In genomic region chr9:136045595-136046554, GRCh38 we compare ENCODE assay signal across 12 cellular contexts. TPM values are rescaled to one million over a fixed set of nuclear protein-coding genes. Genes with fewer than 3 reads are reported as not detected.
DNase-seq lines count a peak whose midpoint lies in the region; ATAC-seq and TF ChIP-seq lines count a peak whose summit lies in the region.
"Had no signal": no experiment of that assay in that cellular context is flagged by ENCODE, and none has a peak within 500 bp of the region (broad histone marks: within the 10 kb centered on the region; RNA-seq: fewer than 3 reads in every experiment).

No MANE protein-coding gene starts in this region.

- H3K4me1 ChIP-seq in lung (ENCODE audit: control insufficient read depth in 2 of 2, insufficient read depth in 2 of 2, low read length in 2 of 2) = peaks cover 1 to 8% of the 10 kb centered on the region in 2 donors
- no peaks in the 10 kb centered on the region for H3K4me1 ChIP-seq in MM.1S (ENCODE audit: low read length)

- H2AFZ ChIP-seq in MM.1S (ENCODE audit: low read length) = no peak overlapping the region

- no peaks in the 10 kb centered on the region for H3K9me3 ChIP-seq in lung (ENCODE audit: control insufficient read depth in 2 of 2, insufficient read depth in 1 of 2, low read length in 1 of 2)
- no peaks in the 10 kb centered on the region for H3K9me3 ChIP-seq in MM.1S (replicated peaks; ENCODE audit: insufficient read depth, low read length)

- H3K36me3 ChIP-seq in lung (ENCODE audit: control insufficient read depth in 2 of 2, insufficient read depth in 2 of 2, low read length in 2 of 2) = peaks cover 0 to 31% of the 10 kb centered on the region in 2 donors
- no peaks in the 10 kb centered on the region for H3K36me3 ChIP-seq in MM.1S (replicated peaks; ENCODE audit: insufficient read depth, low read length)

- H3K9me3 Mint-ChIP-seq in dendritic cell treated with granulocyte-macrophage colony-stimulating factor and Interleukin-4, amounts not matched to agents 40 ng/mL and 50 ng/mL, for 4 days = no peaks in the 10 kb centered on the region
- H3K9me3 Mint-ChIP-seq: activated B cell treated with CpG ODN at 0.5 μM for 24 hours, naive B cell had no signal

- H3K36me3 Mint-ChIP-seq in dendritic cell treated with granulocyte-macrophage colony-stimulating factor and Interleukin-4, amounts not matched to agents 40 ng/mL and 50 ng/mL, for 4 days (ENCODE audit: low read depth) = peaks cover 48% of the 10 kb centered on the region
- H3K36me3 Mint-ChIP-seq: naive B cell had no signal

- H4K20me1 ChIP-seq in MM.1S (ENCODE audit: insufficient read depth, low read length) = no peaks in the 10 kb centered on the region

- 42 to 70% methylated on average over 41 to 44 of the region's 44 CpGs for WGBS in lung, 2 donors

- no peak overlapping the region for H3K4me3 ChIP-seq in lung
- no peak overlapping the region for H3K4me3 ChIP-seq in MM.1S (ENCODE audit: low read length)

- no peaks in the 10 kb centered on the region for H3K27me3 Mint-ChIP-seq in dendritic cell treated with granulocyte-macrophage colony-stimulating factor and Interleukin-4, amounts not matched to agents 40 ng/mL and 50 ng/mL, for 4 days
- H3K27me3 Mint-ChIP-seq: activated B cell treated with CpG ODN at 0.5 μM for 24 hours had no signal

- peaks cover 71% of the 10 kb centered on the region for H3K4me1 Mint-ChIP-seq in dendritic cell treated with granulocyte-macrophage colony-stimulating factor and Interleukin-4, amounts not matched to agents 40 ng/mL and 50 ng/mL, for 4 days (ENCODE audit: low read depth)
- H3K4me1 Mint-ChIP-seq: activated B cell treated with CpG ODN at 0.5 μM for 24 hours, naive B cell had no signal

- H3K4me3 Mint-ChIP-seq in dendritic cell treated with granulocyte-macrophage colony-stimulating factor and Interleukin-4, amounts not matched to agents 40 ng/mL and 50 ng/mL, for 4 days = peak overlapping the region; percentile 45
- H3K4me3 Mint-ChIP-seq: activated B cell treated with CpG ODN at 0.5 μM for 24 hours, naive B cell had no signal

- no peak overlapping the region for H3K4me2 ChIP-seq in MM.1S (ENCODE audit: low read depth, low read length)

- ATAC-seq in lung (ENCODE audit: insufficient read depth, low FRiP score) = peak; percentile 45
- no peak for ATAC-seq in HG03460 (IDR thresholded peaks at IDR 0.05; ENCODE audit: unreplicated experiment)

- DNase-seq in AG08396 (ENCODE audit: low spot score) = peak; percentile 11
- peak; percentile 66 to 75 for DNase-seq in Kasumi-1 (lab: John Stamatoyannopoulos, UW)
- peak; percentile 61 for DNase-seq in lung (ENCODE audit: low spot score)
- no peak for DNase-seq in NCI-H2081 treated with DMSO at 0.1 percent for 48 hours (lab: John Stamatoyannopoulos, UW)
- DNase-seq in activated CD4-positive, alpha-beta T cell treated with anti-CD3 and anti-CD28 coated beads for 48 hours = no peak
- DNase-seq in MM.1S = no peak
- DNase-seq: activated B cell treated with CpG ODN at 0.5 μM for 24 hours; activated T-cell treated with anti-CD3 and anti-CD28 coated beads, Interleukin-2, amount 50 U/mL, for 48 hours; EL; naive B cell had no signal

- no peaks in the 10 kb centered on the region for H3K9me2 ChIP-seq in MM.1S (replicated peaks; ENCODE audit: insufficient read depth, low read length)

- no peak for TF ChIP-seq CTCF in lung (IDR thresholded peaks at IDR 0.05; ENCODE audit: control extremely low read depth, extremely low read depth)
- no peak for TF ChIP-seq CTCF in MM.1S (IDR thresholded peaks at IDR 0.05; ENCODE audit: low read length)

- no peaks in the 10 kb centered on the region for H3F3A ChIP-seq in MM.1S (ENCODE audit: insufficient read depth, low read length)

- H3K27ac ChIP-seq in lung (ENCODE audit: low read depth in 1 of 2, low read length in 1 of 2) (peak overlapping the region in 1 of 2 donors; percentile 20), MM.1S (ENCODE audit: low read length) (no peak overlapping the region)

- H3K27ac Mint-ChIP-seq in dendritic cell treated with granulocyte-macrophage colony-stimulating factor and Interleukin-4, amounts not matched to agents 40 ng/mL and 50 ng/mL, for 4 days = peak overlapping the region; percentile 55
- H3K27ac Mint-ChIP-seq: activated B cell treated with CpG ODN at 0.5 μM for 24 hours, naive B cell had no signal

- H3K79me2 ChIP-seq in MM.1S (ENCODE audit: low read length) = no peaks in the 10 kb centered on the region

- no peak overlapping the region for H3K9ac ChIP-seq in MM.1S (ENCODE audit: low read length)

- no peaks in the 10 kb centered on the region for H3K27me3 ChIP-seq in lung (ENCODE audit: control insufficient read depth, insufficient read depth)
- peaks cover 98% of the 10 kb centered on the region for H3K27me3 ChIP-seq in MM.1S (replicated peaks; ENCODE audit: insufficient read depth, low read length)

- intact Hi-C loops in dendritic cell treated with granulocyte-macrophage colony-stimulating factor and Interleukin-4, amounts not matched to agents 40 ng/mL and 50 ng/mL, for 4 days (cut with micrococcal nuclease) = loop anchor here (5.0 kb wide), 1 partner anchor 46 kb away; no protein-coding TSS in a partner anchor

RNA-seq across cellular contexts. Expression of gene NACC2, which starts 49.2 kb away (rescaled TPM):
- 10 to 100 TPM in 1 of 2 donors, 1 to 10 TPM in 1; 5.9 to 32.7 TPM for total RNA-seq in lung
- 10 to 100 TPM in 1 of 2 donors, 1 to 10 TPM in 1; 9.1 to 12.0 TPM for polyA plus RNA-seq in lung

Comparison
In these comparisons a context has a peak if more than half of its experiments do, and no peak if none do; other contexts are left out.
1. DNase-seq: peak in AG08396 (single experiment), Kasumi-1 (2 of 2) and lung (single experiment); none in NCI-H2081 treated with DMSO at 0.1 percent for 48 hours (single experiment), activated CD4-positive, alpha-beta T cell treated with anti-CD3 and anti-CD28 coated beads for 48 hours (single experiment) and MM.1S (single experiment).